Comparison of ENCODE assay signal across 10 cellular contexts in the genomic region with DNA sequence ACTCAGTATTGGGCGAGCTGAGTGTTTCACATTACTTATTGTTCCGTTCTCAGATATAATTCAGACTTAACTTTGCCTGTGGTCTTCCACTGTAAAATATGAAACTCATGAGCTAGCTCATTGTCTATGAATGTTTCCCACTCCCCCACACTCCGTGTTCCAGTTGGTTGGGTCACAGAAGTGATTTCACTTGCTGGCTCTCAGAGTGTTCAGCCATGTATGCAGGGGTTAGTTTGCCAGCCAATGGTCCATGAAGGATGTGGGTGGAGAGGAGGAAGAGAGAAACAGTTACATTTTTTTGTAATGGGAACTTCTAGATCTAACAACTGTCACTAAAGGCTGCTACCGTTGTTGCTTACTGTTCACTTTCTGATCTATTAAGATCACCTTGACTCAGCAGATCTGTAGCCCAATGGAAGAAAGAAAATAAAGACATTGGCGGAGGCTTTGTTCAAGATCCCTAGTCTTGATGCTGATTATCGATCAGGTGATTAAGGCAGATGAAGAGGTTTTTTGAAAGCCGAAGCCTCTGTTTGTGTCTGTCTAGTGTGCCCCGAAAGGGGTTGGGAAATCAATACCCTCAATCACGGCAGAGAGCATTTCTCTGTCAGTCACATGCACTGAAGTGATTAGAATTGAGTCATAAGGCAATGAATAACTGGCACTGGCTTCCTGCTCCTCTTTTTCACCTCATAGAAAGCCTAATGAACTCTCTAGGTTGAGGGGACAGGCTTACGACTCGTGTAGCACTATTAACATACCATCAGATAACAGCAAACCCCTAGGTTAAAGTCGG.
DNase-seq lines count a peak whose midpoint lies in the region; ATAC-seq, FAIRE-seq and TF ChIP-seq lines count a peak whose summit lies in the region.
"Had no signal": no experiment of that assay in that cellular context is flagged by ENCODE, and none has a peak within 500 bp of the region (broad histone marks: within the 10 kb centered on the region; RNA-seq: fewer than 3 reads in every experiment).

No MANE protein-coding gene starts in this region.

- DNase-seq in Caki2 (ENCODE audit: low read depth) (peak; percentile 99), left ventricle myocardium superior (no peak), erythroblast (lab: John Stamatoyannopoulos, UW) (no peak), GM12892 (ENCODE audit: insufficient read length) (no peak), SIG-M5 treated with dmso at 0.1 percent for 504 hours (lab: John Stamatoyannopoulos, UW; ENCODE audit: unreplicated experiment) (no peak), NCI-H2081 (lab: John Stamatoyannopoulos, UW) (no peak)
- DNase-seq: CD4-positive, CD25-positive, alpha-beta regulatory T cell; effector CD8-positive, alpha-beta T cell had no signal

- TF ChIP-seq POLR2A in erythroblast (IDR thresholded peaks at IDR 0.05; ENCODE audit: low read length) (no peak), GM12892 (IDR thresholded peaks at IDR 0.05; ENCODE audit: low read depth, low read length) (no peak)

- ATAC-seq in GM21423 (IDR thresholded peaks at IDR 0.05; ENCODE audit: unreplicated experiment) (peak; percentile 96), HG03469 (IDR thresholded peaks at IDR 0.05; ENCODE audit: unreplicated experiment) (peak; percentile 96), left ventricle myocardium superior (peak; percentile 74)

- intact Hi-C loops in left ventricle myocardium superior (cut with micrococcal nuclease) = no loop called here

- FAIRE-seq in GM12892 (lab: Jason Lieb, UNC) = no peak

- in situ Hi-C loops in Caki2 (cut with HindIII; ENCODE audit: low pct_unique_long_range_greater_than_20kb, low sequenced_read_pairs) = no loop called here
